Comparison of ENCODE assay signal across 9 cellular contexts in genomic region chr10:69961168-69961863, GRCh38.
DNase-seq lines count a peak whose midpoint lies in the region; ATAC-seq and TF ChIP-seq lines count a peak whose summit lies in the region.
"Had no signal": no experiment of that assay in that cellular context is flagged by ENCODE, and none has a peak within 500 bp of the region (broad histone marks: within the 10 kb centered on the region; RNA-seq: fewer than 3 reads in every experiment).

No MANE protein-coding gene starts in this region.

- no peaks in the 10 kb centered on the region for H3K36me3 Mint-ChIP-seq in CD8-positive, alpha-beta T cell

- no peak overlapping the region for H3K27ac Mint-ChIP-seq in CD8-positive, alpha-beta T cell

- no peaks in the 10 kb centered on the region for H3K9me3 Mint-ChIP-seq in CD8-positive, alpha-beta T cell

- peak; percentile 12 for ATAC-seq in left lobe of liver
- ATAC-seq in CD8-positive, alpha-beta T cell, result no peak
- ATAC-seq in GM18517 (IDR thresholded peaks at IDR 0.05; ENCODE audit: unreplicated experiment), result no peak
- ATAC-seq in HG02852 (IDR thresholded peaks at IDR 0.05; ENCODE audit: unreplicated experiment), result no peak

- intact Hi-C loops in CD8-positive, alpha-beta T cell (cut with DNase I, micrococcal nuclease), result no loop called here

- H3K4me1 ChIP-seq in HEK293 (ENCODE audit: control insufficient read depth, insufficient read depth, low read length), result no peaks in the 10 kb centered on the region
- H3K4me1 ChIP-seq in CD8-positive, alpha-beta T cell (ENCODE audit: insufficient read depth, low read length), result no peaks in the 10 kb centered on the region

- no peaks in the 10 kb centered on the region for H3K4me1 Mint-ChIP-seq in CD8-positive, alpha-beta T cell (ENCODE audit: low read depth)

- POLR2A ChIA-PET in HEK293 (lab: Yijun Ruan, JAX), result no interaction called here
- POLR2A ChIA-PET in CD8-positive, alpha-beta T cell (lab: Charles Lee), result no interaction called here

- H3K4me3 ChIP-seq in AG09309 (ENCODE audit: control insufficient read depth, low read depth, low read length) (no peak overlapping the region), HEK293 (ENCODE audit: low read depth, low read length) (no peak overlapping the region)
- no peak overlapping the region for H3K4me3 ChIP-seq in CD8-positive, alpha-beta T cell (ENCODE audit: low read depth, low read length)

- no peaks in the 10 kb centered on the region for H3K9me3 ChIP-seq in HEK293 (ENCODE audit: control insufficient read depth, insufficient read depth, low read depth, low read length)
- H3K9me3 ChIP-seq in CD8-positive, alpha-beta T cell (ENCODE audit: low read length), result no peaks in the 10 kb centered on the region

- DNase-seq in AG09309 (ENCODE audit: low read depth) (no peak), astrocyte of the hippocampus (ENCODE audit: low read depth, low spot score) (peak; percentile 14), left lobe of liver (ENCODE audit: low spot score) (no peak), OCI-M1 (lab: John Stamatoyannopoulos, UW) (no peak)
- DNase-seq in CD8-positive, alpha-beta T cell, result no peak
- DNase-seq: NCI-H1930 had no signal

- H3K27me3 ChIP-seq in CD8-positive, alpha-beta T cell (ENCODE audit: insufficient read depth, low read length), result no peaks in the 10 kb centered on the region

- H3K27ac ChIP-seq in HEK293 (ENCODE audit: extremely low read depth, low read depth, low read length), result no peak overlapping the region
- no peak overlapping the region for H3K27ac ChIP-seq in CD8-positive, alpha-beta T cell (ENCODE audit: low read depth, low read length)

- peaks cover 22% of the 10 kb centered on the region for H3K27me3 Mint-ChIP-seq in CD8-positive, alpha-beta T cell (ENCODE audit: low read depth)

- no peak overlapping the region for H3K4me3 Mint-ChIP-seq in CD8-positive, alpha-beta T cell

- CTCF ChIA-PET in HEK293 (lab: Yijun Ruan, JAX), result interaction anchor here (0.5 to 4.3 kb wide), 9 partner anchors 9 to 1935 kb away, joined by 3 to 36 read pairs (median 3); no protein-coding TSS in a partner anchor
- CTCF ChIA-PET in CD8-positive, alpha-beta T cell (lab: Charles Lee), result interaction anchor here (1.6 kb wide), 1 partner anchor 19 kb away, joined by 3 read pairs; no protein-coding TSS in a partner anchor

- H3K36me3 ChIP-seq in HEK293 (ENCODE audit: control insufficient read depth in 2 of 2, insufficient read depth in 1 of 2, low read length in 2 of 2), result no peaks in the 10 kb centered on the region
- H3K36me3 ChIP-seq in CD8-positive, alpha-beta T cell (ENCODE audit: insufficient read depth, low read length), result no peaks in the 10 kb centered on the region

- peak; percentile 37 for TF ChIP-seq CTCF in AG09309 (IDR thresholded peaks at IDR 0.05; ENCODE audit: control insufficient read depth, insufficient read depth, low read depth, low read length, missing control alignments)
- TF ChIP-seq CTCF in HEK293 (tag by site-specific recombination; IDR thresholded peaks at IDR 0.05), result no peak
- TF ChIP-seq CTCF in CD8-positive, alpha-beta T cell (IDR thresholded peaks at IDR 0.05), result no peak

TF ChIP-seq in HEK293, 187 proteins besides CTCF, POLR2A, EP300 and RAD21:
- TF ChIP-seq PATZ1 (tag by site-specific recombination; IDR thresholded peaks at IDR 0.05) (0 out of 2 replicates have a peak, but pooled peaks have one; percentile 19), ZNF530 (tag by site-specific recombination; IDR thresholded peaks at IDR 0.05; ENCODE audit: low read depth) (no peak), ZNF311 (tag by site-specific recombination; IDR thresholded peaks at IDR 0.05; ENCODE audit: borderline replicate concordance) (no peak), ZNF600 (tag by site-specific recombination; IDR thresholded peaks at IDR 0.05) (peak; percentile 35; the same call in 1 of the 2 replicates), ZNF121 (tag by site-specific recombination; IDR thresholded peaks at IDR 0.05) (0 out of 2 replicates have a peak, but pooled peaks have one; percentile 14), KLF10 (tag by site-specific recombination; IDR thresholded peaks at IDR 0.05) (no peak), ZIC2 (tag by site-specific recombination; IDR thresholded peaks at IDR 0.05) (peak; percentile 78), ZNF24 (tag by site-specific recombination; IDR thresholded peaks at IDR 0.05) (no peak)
